In the genomic region with DNA sequence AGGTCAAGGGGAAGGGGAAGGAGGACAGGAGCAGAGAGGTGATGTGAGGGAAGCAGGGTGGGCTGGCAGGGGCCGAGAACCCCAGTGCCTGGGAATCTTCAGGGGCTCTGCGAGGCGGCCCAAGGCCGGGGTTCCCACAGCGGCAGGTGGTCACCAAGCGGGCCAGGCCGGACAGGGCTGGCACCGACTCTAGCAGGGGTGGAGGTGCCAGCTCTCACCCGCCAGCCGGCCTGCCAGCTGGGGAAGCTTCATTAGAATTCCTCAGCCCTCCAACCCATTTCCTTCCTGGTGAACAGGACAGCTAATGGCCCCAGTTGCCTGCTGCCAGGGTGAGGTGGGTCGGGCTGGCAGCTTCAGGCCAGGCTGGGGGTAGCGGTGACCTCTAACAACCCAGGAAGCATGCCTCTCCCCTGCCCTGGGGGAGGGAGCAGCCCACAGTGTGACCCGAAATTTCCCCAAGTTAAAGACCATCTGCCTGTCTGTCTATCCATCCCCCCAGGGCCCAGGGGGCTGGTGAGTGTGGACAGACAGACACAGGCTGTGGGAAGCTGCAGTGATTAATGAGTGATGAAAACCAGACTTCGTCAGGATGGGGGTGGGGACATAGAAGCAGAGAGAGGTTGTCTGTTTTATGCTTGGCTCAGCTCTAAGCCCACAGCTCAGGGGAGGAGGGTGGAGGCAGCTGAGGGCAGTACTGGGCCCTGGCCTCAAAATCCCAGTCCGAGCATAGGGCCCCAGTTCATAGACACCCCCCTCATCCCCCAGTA, we compare ENCODE assay signal across 9 cellular contexts.
DNase-seq lines count a peak whose midpoint lies in the region; ATAC-seq and TF ChIP-seq lines count a peak whose summit lies in the region.
"Had no signal": no experiment of that assay in that cellular context is flagged by ENCODE, and none has a peak within 500 bp of the region (broad histone marks: within the 10 kb centered on the region; RNA-seq: fewer than 3 reads in every experiment).

No MANE protein-coding gene starts in this region.

- ATAC-seq in left cardiac atrium (peak; percentile 71 to 78), HG03135 (IDR thresholded peaks at IDR 0.05; ENCODE audit: unreplicated experiment) (no peak), WTC11 (no peak)

- H3K27ac Mint-ChIP-seq in WTC11 (no peak overlapping the region), H9 (no peak overlapping the region; a peak in 1 of 7 replicates)

- H3K4me1 ChIP-seq in ascending aorta, result peaks cover 33 to 55% of the 10 kb centered on the region in 2 donors
- no peaks in the 10 kb centered on the region; the same call in 1 of the 2 replicates for H3K4me1 ChIP-seq in H9 (ENCODE audit: insufficient read depth, low read length)

- no peak overlapping the region for H3K4me3 ChIP-seq in ascending aorta

- H3K79me1 ChIP-seq in H9 (ENCODE audit: insufficient read depth, low read depth, low read length, poor library complexity, severe bottlenecking), result no peaks in the 10 kb centered on the region

- no peak overlapping the region for H4K8ac ChIP-seq in H9 (replicated peaks; ENCODE audit: insufficient read length, low read depth, low read length)

- H4K91ac ChIP-seq in H9 (ENCODE audit: insufficient read length, low read depth, low read length), result no peak overlapping the region

- H3K27me3 ChIP-seq in ascending aorta (no peaks in the 10 kb centered on the region), H9 (ENCODE audit: insufficient read depth, low read length) (no peaks in the 10 kb centered on the region)

- no peaks in the 10 kb centered on the region for H3K36me3 ChIP-seq in ascending aorta

- H3K36me3 Mint-ChIP-seq in WTC11 (no peaks in the 10 kb centered on the region), H9 (ENCODE audit: insufficient read depth in 1 of 3, low read depth in 3 of 3) (no peaks in the 10 kb centered on the region; a peak in 1 of 7 replicates)

- no peak overlapping the region for H2AFZ ChIP-seq in H9 (ENCODE audit: low read length)

- H3K9ac ChIP-seq in H9 (ENCODE audit: extremely low read depth, insufficient read length, low read length), result no peak overlapping the region

- H3K27ac ChIP-seq in ascending aorta (peak overlapping the region; percentile 96 to 97), H9 (ENCODE audit: insufficient read length, low read depth, low read length) (no peak overlapping the region)

- H4K5ac ChIP-seq in H9 (ENCODE audit: insufficient read length, low read depth, low read length), result no peak overlapping the region

- H3K9me3 ChIP-seq in ascending aorta, result no peaks in the 10 kb centered on the region
- no peaks in the 10 kb centered on the region for H3K9me3 ChIP-seq in H9 (ENCODE audit: control insufficient read depth, low read depth, low read length)

- TF ChIP-seq CTCF in ascending aorta (IDR thresholded peaks at IDR 0.05) (no peak), WTC11 (IDR thresholded peaks at IDR 0.05) (no peak), H9 (conservative IDR thresholded peaks at IDR 0.05) (no peak)

- no peak overlapping the region for H2AK5ac ChIP-seq in H9 (ENCODE audit: insufficient read length, low read length)

- H3K4ac ChIP-seq in H9 (ENCODE audit: low read depth, low read length), result no peak overlapping the region

- H3K79me2 ChIP-seq in H9 (ENCODE audit: insufficient read depth, low read length), result no peaks in the 10 kb centered on the region

- H3K4me1 Mint-ChIP-seq in WTC11, result peaks cover 40% of the 10 kb centered on the region
- H3K4me1 Mint-ChIP-seq in H9, result peaks cover 43 to 57% of the 10 kb centered on the region in 2 experiments

- no peak overlapping the region for H3T11ph ChIP-seq in H9 (ENCODE audit: low read length)

- H3K18ac ChIP-seq in H9 (ENCODE audit: insufficient read length, low read depth, low read length), result no peak overlapping the region

- no peak overlapping the region for H3K56ac ChIP-seq in H9 (ENCODE audit: insufficient read length, low read depth, low read length)

- H3K9me3 Mint-ChIP-seq in WTC11, result no peaks in the 10 kb centered on the region
- no peaks in the 10 kb centered on the region for H3K9me3 Mint-ChIP-seq in H9

- H3K4me2 ChIP-seq in H9 (ENCODE audit: insufficient read depth, insufficient read length, low read length), result no peak overlapping the region

- POLR2A ChIA-PET in WTC11 (lab: Charles Lee), result no interaction called here

- H3K23ac ChIP-seq in H9 (ENCODE audit: insufficient read length, low read depth, low read length), result no peak overlapping the region

- no peak overlapping the region for H2BK120ac ChIP-seq in H9 (ENCODE audit: low read depth, low read length, poor library complexity, severe bottlenecking)

- H3K27me3 Mint-ChIP-seq in WTC11 (ENCODE audit: low read depth), result no peaks in the 10 kb centered on the region
- peaks cover 3% of the 10 kb centered on the region; the same call in 1 of the 2 replicates for H3K27me3 Mint-ChIP-seq in H9 (ENCODE audit: low read depth)

- H3K23me2 ChIP-seq in H9 (ENCODE audit: insufficient read length, low read depth, low read length, poor library complexity, severe bottlenecking), result no peaks in the 10 kb centered on the region

- H3K4me3 Mint-ChIP-seq in WTC11 (no peak overlapping the region), H9 (no peak overlapping the region)

- intact Hi-C loops in ascending aorta (cut with DNase I), result no loop called here
- intact Hi-C loops in left cardiac atrium (cut with DNase I), result loop anchor here in 1 of 2 donors (10.0 kb wide), 1 partner anchor 57 kb away; no protein-coding TSS in a partner anchor

- no peak overlapping the region for H2BK12ac ChIP-seq in H9 (ENCODE audit: insufficient read length, low read depth, low read length)

- H2BK20ac ChIP-seq in H9 (ENCODE audit: low read depth, low read length, poor library complexity, severe bottlenecking), result no peak overlapping the region

- H2BK5ac ChIP-seq in H9 (ENCODE audit: insufficient read length, low read length), result no peak overlapping the region

- no peak overlapping the region for H2BK15ac ChIP-seq in H9 (ENCODE audit: low read depth, low read length)

- no peak overlapping the region; the same call in 1 of the 2 replicates for H3K14ac ChIP-seq in H9 (ENCODE audit: insufficient read depth, low read length)

- peak; percentile 93 for DNase-seq in ELF-1 (ENCODE audit: low read depth, low spot score)
- DNase-seq in ascending aorta (ENCODE audit: low spot score in 2 of 2), result no peak
- DNase-seq in left cardiac atrium, result peak; percentile 76
- peak; percentile 60 for DNase-seq in putamen (ENCODE audit: low spot score)
- DNase-seq in UCSD-AML1 (lab: John Stamatoyannopoulos, UW; ENCODE audit: unreplicated experiment), result no peak
- no peak for DNase-seq in WTC11 (ENCODE audit: low spot score)
- no peak for DNase-seq in H9
- DNase-seq: KG1 had no signal

- no peaks in the 10 kb centered on the region for H4K20me1 ChIP-seq in H9 (ENCODE audit: control insufficient read depth, insufficient read depth, insufficient read length)

- CTCF ChIA-PET in WTC11 (lab: Charles Lee), result interaction anchor here (0.7 kb wide), 1 partner anchor 15 kb away, joined by 3 read pairs; no protein-coding TSS in a partner anchor

- no CpG with 5 or more reads among the region's 15 CpGs for WGBS in H9 (ENCODE audit: extremely low coverage, insufficient read length, low lambda C conversion rate)

TF ChIP-seq in WTC11, 78 proteins besides CTCF, POLR2A, EP300 and RAD21:
- TF ChIP-seq IRF2 (CRISPR knock-in tag; IDR thresholded peaks at IDR 0.05; ENCODE audit: borderline replicate concordance, low read depth), result no peak
- no peak for TF ChIP-seq ZMAT4 (CRISPR knock-in tag; IDR thresholded peaks at IDR 0.05)
- TF ChIP-seq HMGXB4 (CRISPR knock-in tag; IDR thresholded peaks at IDR 0.05), result no peak
- no peak for TF ChIP-seq MXD4 (CRISPR knock-in tag; IDR thresholded peaks at IDR 0.05; ENCODE audit: borderline replicate concordance)
- no peak for TF ChIP-seq ZSCAN18 (CRISPR knock-in tag; IDR thresholded peaks at IDR 0.05)
- TF ChIP-seq ZBTB21 (CRISPR knock-in tag; IDR thresholded peaks at IDR 0.05; ENCODE audit: borderline replicate concordance), result no peak

Comparison
In these comparisons a context has a peak if more than half of its experiments do, and no peak if none do; other contexts are left out.
1. DNase-seq: peak in ELF-1 (single experiment), left cardiac atrium (single experiment) and putamen (single experiment); none in ascending aorta (0 of 2), UCSD-AML1 (single experiment), WTC11 (single experiment) and H9 (single experiment).
2. ATAC-seq: peak in left cardiac atrium (2 of 2); none in HG03135 (single experiment) and WTC11 (single experiment).